ENCODE assay signal across 1 cellular context in genomic region chr1:39679821-39680220, GRCh38.
A peak's percentile ranks its signal among the peaks of the same experiment; 100 is the strongest.
TF ChIP-seq lines count a peak whose summit lies in the region.

No MANE protein-coding gene starts in this region.

TF ChIP-seq in H1, 55 proteins besides CTCF, POLR2A, EP300 and RAD21:
- TF ChIP-seq CREB1 (IDR thresholded peaks at IDR 0.05) (no peak), SUZ12 (IDR thresholded peaks at IDR 0.05; ENCODE audit: low read length) (0 out of 2 replicates have a peak, but pooled peaks have one; percentile 12)
